20 cellular contexts compared by ENCODE assay signal in the genomic region with DNA sequence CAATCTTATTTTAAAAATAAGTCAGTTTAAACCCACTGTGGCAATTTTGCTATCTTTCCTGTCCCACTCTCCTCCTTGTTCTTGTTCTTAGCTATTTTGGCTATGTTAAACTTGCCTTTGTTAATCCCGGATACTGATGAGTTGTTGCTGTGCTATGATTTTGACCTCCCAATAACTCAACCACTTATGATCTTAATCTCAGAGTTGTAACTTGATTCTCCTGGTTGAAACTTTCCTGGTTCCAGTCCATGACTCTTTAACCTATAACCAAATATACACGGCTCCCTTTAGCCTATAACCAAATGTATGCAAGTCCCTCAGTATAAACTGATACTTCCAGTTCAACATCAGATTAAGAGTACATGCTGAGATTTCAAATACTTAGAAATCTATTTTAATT. TPM values are rescaled to one million over a fixed set of nuclear protein-coding genes. Genes with fewer than 3 reads are reported as not detected.
A peak's percentile ranks its signal among the peaks of the same experiment; 100 is the strongest.
DNase-seq lines count a peak whose midpoint lies in the region; ATAC-seq and TF ChIP-seq lines count a peak whose summit lies in the region.
"Had no signal": no experiment of that assay in that cellular context is flagged by ENCODE, and none has a peak within 500 bp of the region (broad histone marks: within the 10 kb centered on the region; RNA-seq: fewer than 3 reads in every experiment).

No MANE protein-coding gene starts in this region.

- intact Hi-C loops in Panc1 (cut with micrococcal nuclease; ENCODE audit: unreplicated experiment), result no loop called here
- intact Hi-C loops in posterior cingulate gyrus (cut with DNase I), result no loop called here
- intact Hi-C loops in breast epithelium (cut with DNase I; ENCODE audit: low total_unique reads), result no loop called here
- intact Hi-C loops in esophagus squamous epithelium (cut with DNase I), result no loop called here

- no peak overlapping the region for H2AFZ ChIP-seq in GM23248

- POLR2A ChIA-PET in Panc1 (lab: Charles Lee), result no interaction called here

- H3K9ac ChIP-seq in GM23248, result no peak overlapping the region

- H3K4me3 ChIP-seq in GM23248 (no peak overlapping the region), Panc1 (ENCODE audit: low read depth in 2 of 2, low read length in 2 of 2) (no peak overlapping the region), breast epithelium (no peak overlapping the region), esophagus squamous epithelium (no peak overlapping the region)
- H3K4me3 ChIP-seq: MG63 had no signal

- no peaks in the 10 kb centered on the region for H3K36me3 ChIP-seq in GM23248 (ENCODE audit: low read depth)
- H3K36me3 ChIP-seq in Panc1 (ENCODE audit: control insufficient read depth, insufficient read depth, low read length), result no peaks in the 10 kb centered on the region
- no peaks in the 10 kb centered on the region for H3K36me3 ChIP-seq in breast epithelium
- H3K36me3 ChIP-seq in esophagus squamous epithelium, result no peaks in the 10 kb centered on the region
- H3K36me3 ChIP-seq: MG63 had no signal

- BruUV-seq in Panc1 (replicated peaks; lab: Mats Ljungman, UMichigan), result no TSS peak

- TF ChIP-seq POLR2A in breast epithelium (IDR thresholded peaks at IDR 0.05), result no peak
- no peak for TF ChIP-seq POLR2A in esophagus squamous epithelium (IDR thresholded peaks at IDR 0.05)

- 0 out of 2 replicates have a peak, but pooled peaks cover 4% of the 10 kb centered on the region for H3K9me2 ChIP-seq in GM23248 (ENCODE audit: insufficient read depth)

- no peaks in the 10 kb centered on the region for H3K79me2 ChIP-seq in GM23248 (ENCODE audit: insufficient read depth)

- in situ Hi-C loops in GM23248 (cut with MboI), result no loop called here
- in situ Hi-C loops in Panc1 (cut with HindIII; ENCODE audit: low pct_unique_long_range_greater_than_20kb, low sequenced_read_pairs), result no loop called here

- 34 to 51% methylated on average over 2 of the region's 2 CpGs for WGBS in GM23248 (ENCODE audit: low coverage in 1 of 2, low lambda C conversion rate in 2 of 2, missing lambda C conversion rate in 2 of 2), 2 experiments
- WGBS in esophagus squamous epithelium, 2 donors, result 50 to 65% methylated on average over 2 of the region's 2 CpGs

- no peak overlapping the region for H3K27ac ChIP-seq in GM23248
- no peak overlapping the region for H3K27ac ChIP-seq in Panc1 (ENCODE audit: low read length)
- H3K27ac ChIP-seq in epithelial cell of prostate, result no peak overlapping the region
- no peak overlapping the region for H3K27ac ChIP-seq in breast epithelium
- H3K27ac ChIP-seq in esophagus squamous epithelium, result peak overlapping the region in 1 of 4 donors; percentile 43
- H3K27ac ChIP-seq: RWPE1 had no signal

- peak; percentile 26 for DNase-seq in GM23248
- no peak for DNase-seq in Panc1 (ENCODE audit: low read depth, low spot score)
- peak; percentile 34 for DNase-seq in epithelial cell of prostate (ENCODE audit: low read depth, low spot score)
- peak; percentile 70 for DNase-seq in non-pigmented ciliary epithelial cell (ENCODE audit: low read depth)
- no peak for DNase-seq in GM19238 (ENCODE audit: insufficient read length, low spot score)
- no peak for DNase-seq in posterior cingulate gyrus
- no peak for DNase-seq in breast epithelium (ENCODE audit: low spot score in 2 of 2)
- DNase-seq in esophagus squamous epithelium (lab: John Stamatoyannopoulos, UW), result no peak
- DNase-seq: DMS53, EL, H9, Kasumi-1, MG63, NCI-H1048, NCI-H1417 treated with DMSO at 0.1 percent for 48 hours, NCI-H187, NCI-H446, OCI-M1, SIG-M5 had no signal

- H3F3A ChIP-seq in GM23248 (ENCODE audit: insufficient read depth), result no peaks in the 10 kb centered on the region

- peak; percentile 48; the same call in 1 of the 2 replicates for ATAC-seq in Panc1

- H3K9me3 ChIP-seq in GM23248 (ENCODE audit: low read depth), result no peaks in the 10 kb centered on the region
- H3K9me3 ChIP-seq in Panc1 (ENCODE audit: control insufficient read depth, insufficient read depth, low read depth, low read length), result no peaks in the 10 kb centered on the region
- no peaks in the 10 kb centered on the region for H3K9me3 ChIP-seq in breast epithelium
- no peaks in the 10 kb centered on the region for H3K9me3 ChIP-seq in esophagus squamous epithelium
- H3K9me3 ChIP-seq: MG63 had no signal

- CTCF ChIA-PET in Panc1 (lab: Charles Lee), result interaction anchor here (0.6 kb wide), 1 partner anchor 1619 kb away, joined by 4 read pairs; no protein-coding TSS in a partner anchor

- H3K4me2 ChIP-seq in GM23248 (ENCODE audit: unreplicated experiment), result no peak overlapping the region

- TF ChIP-seq CTCF in Panc1 (IDR thresholded peaks at IDR 0.05) (no peak), breast epithelium (IDR thresholded peaks at IDR 0.05) (no peak), esophagus squamous epithelium (IDR thresholded peaks at IDR 0.05) (no peak)

- H3K27me3 ChIP-seq in GM23248 (replicated peaks; ENCODE audit: insufficient read depth), result no peaks in the 10 kb centered on the region
- no peaks in the 10 kb centered on the region for H3K27me3 ChIP-seq in Panc1 (ENCODE audit: control insufficient read depth, insufficient read depth, low read length)
- H3K27me3 ChIP-seq in breast epithelium, result no peaks in the 10 kb centered on the region
- peaks cover 0 to 4% (median 0%) of the 10 kb centered on the region in 4 donors for H3K27me3 ChIP-seq in esophagus squamous epithelium

- H3K4me1 ChIP-seq in GM23248 (ENCODE audit: insufficient read depth), result no peaks in the 10 kb centered on the region
- no peaks in the 10 kb centered on the region for H3K4me1 ChIP-seq in Panc1 (ENCODE audit: control insufficient read depth, insufficient read depth, low read length)
- no peaks in the 10 kb centered on the region for H3K4me1 ChIP-seq in breast epithelium
- peaks cover 0 to 24% (median 6%) of the 10 kb centered on the region in 3 donors for H3K4me1 ChIP-seq in esophagus squamous epithelium

- H4K20me1 ChIP-seq in GM23248 (ENCODE audit: insufficient read depth), result no peaks in the 10 kb centered on the region

RNA-seq across cellular contexts. Expression of gene ACADM, which starts 15.6 kb away (rescaled TPM):
- total RNA-seq in GM23248 (2014; rRNA removed; shearing (Covaris generic)), result 29.5 and 32.6 TPM in 2 replicates
- 32.7 and 37.5 TPM in 2 replicates for polyA plus RNA-seq in GM23248 (2016; fragmentation: Nextera tagmentation; extraction: Ambion mirVana)
- total RNA-seq in Panc1 (2021; ENCODE audit: unreplicated experiment) (57.2 TPM), breast epithelium (10 to 100 TPM; 46.7 to 62.9 (median 50.5) TPM), esophagus squamous epithelium (10 to 100 TPM; 45.9 to 71.5 (median 60.5) TPM)
- polyA plus RNA-seq in Panc1 (2012; ENCODE audit: insufficient read length), result 60.2 TPM

Comparison
In these comparisons a context has a peak if more than half of its experiments do, and no peak if none do; other contexts are left out.
1. DNase-seq: peak in GM23248 (single experiment), epithelial cell of prostate (single experiment) and non-pigmented ciliary epithelial cell (single experiment); none in Panc1 (single experiment), GM19238 (single experiment), posterior cingulate gyrus (0 of 10), breast epithelium (0 of 2) and esophagus squamous epithelium (single experiment).